In genomic region chr1:61287734-61288133, GRCh38 we compare ENCODE assay signal across 12 cellular contexts.
A peak's percentile ranks its signal among the peaks of the same experiment; 100 is the strongest.
DNase-seq lines count a peak whose midpoint lies in the region; ATAC-seq, FAIRE-seq and TF ChIP-seq lines count a peak whose summit lies in the region.
"Had no signal": no experiment of that assay in that cellular context is flagged by ENCODE, and none has a peak within 500 bp of the region (broad histone marks: within the 10 kb centered on the region; RNA-seq: fewer than 3 reads in every experiment).

No MANE protein-coding gene starts in this region.

- WGBS in IMR-90 (ENCODE audit: extremely low coverage in 2 of 2, insufficient read length in 1 of 2), 2 experiments: 0% methylated on average over 1 of the region's 2 CpGs; no CpG with 5 or more reads in 1 of the 2 experiments
- 0% methylated on average over 2 of the region's 2 CpGs for WGBS in mammary epithelial cell (ENCODE audit: low coverage, missing lambda C conversion rate)
- 100% methylated on average over 2 of the region's 2 CpGs for WGBS in HepG2 (ENCODE audit: low lambda C conversion rate)

- no peak overlapping the region for H2AK9ac ChIP-seq in IMR-90 (replicated peaks; ENCODE audit: low read depth, low read length, poor library complexity)

- no peak overlapping the region for H4K91ac ChIP-seq in IMR-90 (ENCODE audit: insufficient read depth, low read depth, low read length)

- H3K27ac Mint-ChIP-seq in type B pancreatic cell: no peak overlapping the region
- H3K27ac Mint-ChIP-seq: activated naive CD8-positive, alpha-beta T cell had no signal

- no peak overlapping the region for H3K18ac ChIP-seq in IMR-90 (ENCODE audit: low read depth, low read length)

- DNase-seq in IMR-90 (peak; percentile 79), mammary epithelial cell (peak; percentile 95), HepG2 (ENCODE audit: low spot score) (peak; percentile 9), NCI-H146 treated with DMSO at 0.1 percent for 48 hours (lab: John Stamatoyannopoulos, UW; ENCODE audit: unreplicated experiment) (no peak), type B pancreatic cell (ENCODE audit: extremely low spot score, unreplicated experiment) (no peak), GM12891 (ENCODE audit: insufficient read length, low spot score) (no peak)
- DNase-seq: activated CD4-positive, alpha-beta T cell treated with anti-CD3 and anti-CD28 coated beads, Interleukin-2, amount 50 U/mL, for 48 hours; ovary had no signal

- no peaks in the 10 kb centered on the region for H3K9me3 Mint-ChIP-seq in type B pancreatic cell

- H3K4me1 ChIP-seq in ACC112 (ENCODE audit: control insufficient read depth, insufficient read depth, low read length, unreplicated experiment): peaks cover 49% of the 10 kb centered on the region
- H3K4me1 ChIP-seq in IMR-90 (ENCODE audit: control insufficient read depth, insufficient read depth, low read length): no peaks in the 10 kb centered on the region
- H3K4me1 ChIP-seq in mammary epithelial cell (ENCODE audit: insufficient read depth, low read length): peaks cover 41% of the 10 kb centered on the region
- peaks cover 42% of the 10 kb centered on the region for H3K4me1 ChIP-seq in HepG2 (ENCODE audit: insufficient read depth, low read length)

- H2BK120ac ChIP-seq in IMR-90 (ENCODE audit: low read depth, low read length): no peak overlapping the region

- no peak overlapping the region for H4K8ac ChIP-seq in IMR-90 (ENCODE audit: low read depth in 2 of 2, low read length in 2 of 2)

- H3K4ac ChIP-seq in IMR-90 (ENCODE audit: low read depth, low read length): no peak overlapping the region

- H3K9me3 ChIP-seq in IMR-90 (ENCODE audit: control insufficient read depth, insufficient read depth, low read length) (no peaks in the 10 kb centered on the region), mammary epithelial cell (replicated peaks; ENCODE audit: insufficient read depth, low read length) (no peaks in the 10 kb centered on the region), HepG2 (ENCODE audit: low read length) (no peaks in the 10 kb centered on the region)
- H3K9me3 ChIP-seq: ovary had no signal

- H3K4me3 ChIP-seq in ACC112 (ENCODE audit: low read depth, low read length) (no peak overlapping the region), IMR-90 (ENCODE audit: insufficient read depth, low read depth, low read length) (no peak overlapping the region), mammary epithelial cell (replicated peaks in 1 of 3; ENCODE audit: insufficient read depth in 1 of 3, low read depth in 2 of 3, low read length in 3 of 3) (no peak overlapping the region), HepG2 (replicated peaks in 1 of 3; ENCODE audit: insufficient read depth in 1 of 3, low read depth in 2 of 3, low read length in 3 of 3) (no peak overlapping the region)
- H3K4me3 ChIP-seq: ovary had no signal

- intact Hi-C loops in IMR-90 (cut with micrococcal nuclease): no loop called here
- intact Hi-C loops in mammary epithelial cell (cut with micrococcal nuclease): loop anchor here (1.0 to 2.0 kb wide), 4 partner anchors 35 to 237 kb away; no protein-coding TSS in a partner anchor
- intact Hi-C loops in HepG2 (cut with micrococcal nuclease; ENCODE audit: unreplicated experiment): no loop called here

- in situ Hi-C loops in IMR-90 (cut with MboI; ENCODE audit: low sequenced_read_pairs) (no loop called here), mammary epithelial cell (cut with MboI; ENCODE audit: low sequenced_read_pairs in 2 of 2) (no loop called here), HepG2 (cut with HindIII; ENCODE audit: extremely low pct_ligation_motif_present, low pct_unique_long_range_greater_than_20kb) (no loop called here)

- no peak overlapping the region for H3K4me3 Mint-ChIP-seq in type B pancreatic cell
- H3K4me3 Mint-ChIP-seq: activated naive CD8-positive, alpha-beta T cell had no signal

- H3K27ac ChIP-seq in ACC112 (ENCODE audit: low read depth, low read length) (peak overlapping the region; percentile 91), IMR-90 (ENCODE audit: insufficient read depth, low read length) (no peak overlapping the region), mammary epithelial cell (ENCODE audit: insufficient read depth, low read depth, low read length) (peak overlapping the region; percentile 96), HepG2 (ENCODE audit: extremely low read length, insufficient read depth, low read length) (no peak overlapping the region)
- H3K27ac ChIP-seq: ovary had no signal

- TF ChIP-seq RAD21 in IMR-90 (IDR thresholded peaks at IDR 0.05; ENCODE audit: low read length) (no peak), HepG2 (CRISPR knock-in tag; IDR thresholded peaks at IDR 0.05) (no peak)

- H2BK20ac ChIP-seq in IMR-90 (ENCODE audit: low read depth, low read length): no peak overlapping the region

- dilution Hi-C loops in IMR-90 (cut with HindIII; ENCODE audit: low sequenced_read_pairs, unreplicated experiment) (no loop called here), mammary epithelial cell (cut with HindIII; ENCODE audit: low sequenced_read_pairs) (no loop called here)

- no peak overlapping the region for H2BK5ac ChIP-seq in IMR-90 (ENCODE audit: low read depth, low read length, poor library complexity, severe bottlenecking)

- ATAC-seq in IMR-90 (ENCODE audit: low read depth): peak; percentile 85
- ATAC-seq in HepG2: no peak
- no peak for ATAC-seq in GM21717 (IDR thresholded peaks at IDR 0.05; ENCODE audit: unreplicated experiment)

- no peak overlapping the region for H3K4me2 ChIP-seq in IMR-90 (ENCODE audit: low read depth, low read length)
- peak overlapping the region; percentile 63 for H3K4me2 ChIP-seq in mammary epithelial cell (ENCODE audit: insufficient read depth, low read depth, low read length)
- H3K4me2 ChIP-seq in HepG2 (ENCODE audit: low read depth, low read length): no peak overlapping the region

- TF ChIP-seq CTCF in IMR-90 (conservative IDR thresholded peaks at IDR 0.05; ENCODE audit: low read depth, low read length) (no peak), mammary epithelial cell (conservative IDR thresholded peaks at IDR 0.05 in 1 of 2, IDR thresholded peaks at IDR 0.05 in 1 of 2; ENCODE audit: extremely low read depth in 1 of 2, insufficient read depth in 1 of 2, low read depth in 1 of 2, low read length in 2 of 2) (peak in 1 of 2 donors; percentile 5), HepG2 (CRISPR knock-in tag; IDR thresholded peaks at IDR 0.05) (no peak), type B pancreatic cell (conservative IDR thresholded peaks at IDR 0.05) (no peak)

- no peak overlapping the region for H3K56ac ChIP-seq in IMR-90 (ENCODE audit: extremely low read depth, insufficient read depth, low read length)

- no peak overlapping the region for H2BK15ac ChIP-seq in IMR-90 (ENCODE audit: low read depth, low read length)

- FAIRE-seq in HepG2 (lab: Jason Lieb, UNC) (no peak), GM12891 (lab: Jason Lieb, UNC) (no peak)
- FAIRE-seq: H1 had no signal

- H3K27me3 ChIP-seq in ACC112 (ENCODE audit: insufficient read depth, low read length) (no peaks in the 10 kb centered on the region), IMR-90 (ENCODE audit: control insufficient read depth, insufficient read depth, low read length) (peaks cover 2% of the 10 kb centered on the region; the same call in 1 of the 2 replicates), mammary epithelial cell (ENCODE audit: insufficient read depth, low read length) (no peaks in the 10 kb centered on the region), HepG2 (ENCODE audit: control insufficient read depth in 1 of 2, insufficient read depth in 2 of 2, low read length in 2 of 2) (no peaks in the 10 kb centered on the region)
- H3K27me3 ChIP-seq: ovary had no signal

- BruUV-seq in IMR-90 (replicated peaks; lab: Mats Ljungman, UMichigan): no TSS peak
- no TSS peak for BruUV-seq in mammary epithelial cell (replicated peaks; lab: Mats Ljungman, UMichigan)
- BruUV-seq in HepG2 (replicated peaks; lab: Mats Ljungman, UMichigan): no TSS peak

- H3K23ac ChIP-seq in IMR-90 (ENCODE audit: low read depth, low read length): no peak overlapping the region

- POLR2A ChIA-PET in IMR-90 (lab: Charles Lee; ENCODE audit: unreplicated experiment) (no interaction called here), HepG2 (lab: Yijun Ruan, JAX) (no interaction called here)

- H2AFZ ChIP-seq in ACC112 (ENCODE audit: low read length, unreplicated experiment) (no peak overlapping the region), IMR-90 (replicated peaks; ENCODE audit: low read length, poor library complexity) (no peak overlapping the region), mammary epithelial cell (ENCODE audit: low read depth, low read length) (no peak overlapping the region), HepG2 (ENCODE audit: low read length) (no peak overlapping the region)

- no peaks in the 10 kb centered on the region for H3K79me1 ChIP-seq in IMR-90 (ENCODE audit: low read depth in 1 of 2, low read length in 2 of 2)

- H3K27me3 Mint-ChIP-seq in type B pancreatic cell: no peaks in the 10 kb centered on the region
- H3K27me3 Mint-ChIP-seq: activated naive CD8-positive, alpha-beta T cell had no signal

- H3K79me2 ChIP-seq in ACC112 (ENCODE audit: control insufficient read depth, insufficient read depth, low read length, unreplicated experiment) (peaks cover 20% of the 10 kb centered on the region), mammary epithelial cell (ENCODE audit: insufficient read depth, low read length) (peaks cover 7% of the 10 kb centered on the region), HepG2 (ENCODE audit: insufficient read depth, low read length) (peaks cover 17% of the 10 kb centered on the region)

- TF ChIP-seq POLR2A in IMR-90 (IDR thresholded peaks at IDR 0.05; ENCODE audit: low read depth, low read length) (no peak), HepG2 (IDR thresholded peaks at IDR 0.05; ENCODE audit: insufficient read depth in 1 of 2, low read depth in 2 of 2, low read length in 2 of 2) (no peak), GM12891 (IDR thresholded peaks at IDR 0.05; ENCODE audit: low read depth, low read length) (no peak)

- no peaks in the 10 kb centered on the region for H3K9me1 ChIP-seq in IMR-90 (ENCODE audit: insufficient read depth, low read length)

- no peak overlapping the region for H2AK5ac ChIP-seq in IMR-90 (ENCODE audit: low read depth, low read length)

- H4K20me1 ChIP-seq in IMR-90 (ENCODE audit: insufficient read depth, low read length) (no peaks in the 10 kb centered on the region), mammary epithelial cell (ENCODE audit: insufficient read depth, low read length) (no peaks in the 10 kb centered on the region), HepG2 (ENCODE audit: insufficient read depth, low read length) (no peaks in the 10 kb centered on the region)

- H3K36me3 ChIP-seq in ACC112 (ENCODE audit: insufficient read depth, low read length): no peaks in the 10 kb centered on the region
- H3K36me3 ChIP-seq in IMR-90 (ENCODE audit: control insufficient read depth, insufficient read depth, low read length): no peaks in the 10 kb centered on the region
- no peaks in the 10 kb centered on the region for H3K36me3 ChIP-seq in mammary epithelial cell (ENCODE audit: insufficient read depth, low read length)
- 0 out of 5 replicates have a peak, but pooled peaks cover 0 to 4% of the 10 kb centered on the region in 2 experiments for H3K36me3 ChIP-seq in HepG2 (replicated peaks in 1 of 2; ENCODE audit: control insufficient read depth in 1 of 2, insufficient read depth in 2 of 2, low read length in 2 of 2)
- H3K36me3 ChIP-seq: ovary had no signal

- no peak overlapping the region for H3K14ac ChIP-seq in IMR-90 (replicated peaks; ENCODE audit: low read depth, low read length)

- peaks cover 3% of the 10 kb centered on the region for H3K36me3 Mint-ChIP-seq in type B pancreatic cell
- H3K36me3 Mint-ChIP-seq: activated naive CD8-positive, alpha-beta T cell had no signal

- H4K5ac ChIP-seq in IMR-90 (ENCODE audit: low read depth, low read length): no peak overlapping the region

- H3K4me1 Mint-ChIP-seq in type B pancreatic cell (ENCODE audit: unreplicated experiment): peaks cover 15% of the 10 kb centered on the region

- CTCF ChIA-PET in IMR-90 (lab: Yijun Ruan, JAX): no interaction called here
- CTCF ChIA-PET in mammary epithelial cell (lab: Charles Lee; ENCODE audit: low non-redundant PET): no interaction called here
- CTCF ChIA-PET in HepG2 (lab: Yijun Ruan, JAX; ENCODE audit: low intra/inter-chr PET ratio, low total read pairs): no interaction called here

- H3K9ac ChIP-seq in IMR-90 (ENCODE audit: low read depth, low read length): no peak overlapping the region
- peak overlapping the region; percentile 65 for H3K9ac ChIP-seq in mammary epithelial cell (ENCODE audit: insufficient read depth, low read length)
- no peak overlapping the region for H3K9ac ChIP-seq in HepG2 (ENCODE audit: insufficient read depth, low read depth, low read length)

- TF ChIP-seq EP300 in HepG2 (IDR thresholded peaks at IDR 0.05; ENCODE audit: low read depth in 2 of 2, low read length in 2 of 2): no peak
- TF ChIP-seq EP300 in HepG2 (CRISPR knock-in tag; IDR thresholded peaks at IDR 0.05; ENCODE audit: borderline replicate concordance): no peak

Comparison
In these comparisons a context has a peak if more than half of its experiments do, and no peak if none do; other contexts are left out.
1. H3K27ac ChIP-seq: peak in ACC112 (single experiment) and mammary epithelial cell (single experiment); none in IMR-90 (single experiment) and HepG2 (single experiment).
2. DNase-seq: peak in IMR-90 (single experiment), mammary epithelial cell (single experiment) and HepG2 (single experiment); none in NCI-H146 treated with DMSO at 0.1 percent for 48 hours (single experiment), type B pancreatic cell (single experiment) and GM12891 (single experiment).